ENCODE assay signal across 30 cellular contexts in genomic region chr1:171941920-171942319, GRCh38.
"Had no signal": no experiment of that assay in that cellular context is flagged by ENCODE, and none has a peak within 500 bp of the region (broad histone marks: within the 10 kb centered on the region; RNA-seq: fewer than 3 reads in every experiment).

No MANE protein-coding gene starts in this region.

- H3K27me3 Mint-ChIP-seq: activated B cell treated with CpG ODN at 0.5 μM for 24 hours; activated naive CD8-positive, alpha-beta T cell treated with anti-CD3 and anti-CD28 coated beads for 36 hours; activated T-helper 17 cell treated with anti-CD3 and anti-CD28 coated beads, Interleukin-2, amount 50 U/mL, for 72 hours had no signal

- H3K9me3 Mint-ChIP-seq: activated B cell treated with CpG ODN at 0.5 μM for 24 hours; activated CD4-positive, alpha-beta memory T cell treated with anti-CD3 and anti-CD28 coated beads for 36 hours; activated CD4-positive, alpha-beta T cell treated with anti-CD3 and anti-CD28 coated beads, Interleukin-2, amount 10 ng/mL, durations not matched to agents 24 days and 14 days; activated CD8-positive, alpha-beta T cell treated with anti-CD3 and anti-CD28 coated beads for 36 hours; activated naive CD4-positive, alpha-beta T cell treated with anti-CD3 and anti-CD28 coated beads for 36 hours; activated naive CD4-positive, alpha-beta T cell treated with anti-CD3 and anti-CD28 coated beads, Interleukin-2, amount 50 U/mL, for 72 hours; activated T-cell treated with anti-CD3 and anti-CD28 coated beads, Interleukin-2, amount 50 U/mL, for 4 hours; activated T-cell treated with anti-CD3 and anti-CD28 coated beads, Interleukin-2, amount 50 U/mL, for 72 hours; activated T-helper 1 cell treated with anti-CD3 and anti-CD28 coated beads, Interleukin-12 subunit alpha, Interleukin-12 subunit beta, Interleukin-2, Interleukin-4 antibody, amounts not matched to agents 30 ng/mL and 10 ng/mL and 1 ng/mL, durations not matched to agents 14 hours and 24 hours and 36 hours; activated T-helper 17 cell treated with anti-CD3 and anti-CD28 coated beads, Interleukin-2, amount 50 U/mL, for 72 hours had no signal

- DNase-seq: activated B cell treated with CpG ODN at 0.5 μM for 24 hours; activated CD4-positive, alpha-beta memory T cell treated with anti-CD3 and anti-CD28 coated beads for 36 hours; activated CD4-positive, alpha-beta T cell treated with anti-CD3 and anti-CD28 coated beads for 4 hours; activated CD4-positive, alpha-beta T cell treated with anti-CD3 and anti-CD28 coated beads, Interleukin-2, amount 10 ng/mL, durations not matched to agents 24 days and 14 days; activated CD4-positive, alpha-beta T cell treated with anti-CD3 and anti-CD28 coated beads, Interleukin-2, amount 50 U/mL, for 1 hour; activated CD4-positive, alpha-beta T cell treated with anti-CD3 and anti-CD28 coated beads, Interleukin-2, amount 50 U/mL, for 4 hours; activated CD4-positive, CD25-positive, alpha-beta regulatory T cell treated with anti-CD3 and anti-CD28 coated beads, Interleukin-2, amount 50 U/mL, for 72 hours; activated CD8-positive, alpha-beta memory T cell treated with anti-CD3 and anti-CD28 coated beads, Interleukin-2, amount 50 U/mL, for 4 hours; activated CD8-positive, alpha-beta T cell treated with anti-CD3 and anti-CD28 coated beads for 36 hours; activated effector memory CD4-positive, alpha-beta T cell treated with anti-CD3 and anti-CD28 coated beads, Interleukin-2, amount 50 U/mL, for 16 hours; activated gamma-delta T cell treated with Interleukin-2 at 50 U/mL for 16 hours; activated naive CD4-positive, alpha-beta T cell; activated naive CD4-positive, alpha-beta T cell treated with anti-CD3 and anti-CD28 coated beads for 36 hours; activated naive CD4-positive, alpha-beta T cell treated with anti-CD3 and anti-CD28 coated beads, Interleukin-2, amount 50 U/mL, for 16 hours; activated naive CD8-positive, alpha-beta T cell treated with anti-CD3 and anti-CD28 coated beads for 36 hours; activated T-cell treated with anti-CD3 and anti-CD28 coated beads for 4 hours; activated T-cell treated with anti-CD3 and anti-CD28 coated beads, Interleukin-2, amount 50 U/mL, for 1 hour; activated T-cell treated with anti-CD3 and anti-CD28 coated beads, Interleukin-2, amount 50 U/mL, for 4 hours; activated T-cell treated with anti-CD3 and anti-CD28 coated beads, Interleukin-2, amount 50 U/mL, for 72 hours; adrenal gland; amniotic stem cell; aorta; body of pancreas; brain microvascular endothelial cell; central memory CD4-positive, alpha-beta T cell; T-helper 17 cell; T-helper 9 cell had no signal

- ATAC-seq: activated CD8-positive, alpha-beta T cell treated with anti-CD3 and anti-CD28 coated beads for 36 hours; activated naive CD4-positive, alpha-beta T cell treated with anti-CD3 and anti-CD28 coated beads, Interleukin-2, amount 50 U/mL, for 72 hours; activated T-cell treated with anti-CD3 and anti-CD28 coated beads, Interleukin-2, amount 50 U/mL, for 4 hours; activated T-cell treated with anti-CD3 and anti-CD28 coated beads, Interleukin-2, amount 50 U/mL, for 72 hours; activated T-helper 17 cell treated with anti-CD3 and anti-CD28 coated beads, Interleukin-2, amount 50 U/mL, for 72 hours; body of pancreas; T-helper 17 cell had no signal

- H3K27ac Mint-ChIP-seq: activated B cell treated with CpG ODN at 0.5 μM for 24 hours; activated CD4-positive, alpha-beta memory T cell treated with anti-CD3 and anti-CD28 coated beads for 36 hours; activated CD4-positive, alpha-beta T cell treated with anti-CD3 and anti-CD28 coated beads, Interleukin-2, amount 10 ng/mL, durations not matched to agents 24 days and 14 days; activated CD8-positive, alpha-beta T cell treated with anti-CD3 and anti-CD28 coated beads for 36 hours; activated naive CD4-positive, alpha-beta T cell treated with anti-CD3 and anti-CD28 coated beads for 36 hours; activated naive CD4-positive, alpha-beta T cell treated with anti-CD3 and anti-CD28 coated beads, Interleukin-2, amount 50 U/mL, for 72 hours; activated naive CD8-positive, alpha-beta T cell treated with anti-CD3 and anti-CD28 coated beads for 36 hours; activated T-cell treated with anti-CD3 and anti-CD28 coated beads, Interleukin-2, amount 50 U/mL, for 72 hours; activated T-helper 1 cell treated with anti-CD3 and anti-CD28 coated beads, Interleukin-12 subunit alpha, Interleukin-12 subunit beta, Interleukin-2, Interleukin-4 antibody, amounts not matched to agents 30 ng/mL and 10 ng/mL and 1 ng/mL, durations not matched to agents 14 hours and 24 hours and 36 hours; activated T-helper 17 cell treated with anti-CD3 and anti-CD28 coated beads, Interleukin-2, amount 50 U/mL, for 72 hours; T-helper 17 cell had no signal

- H3K4me3 Mint-ChIP-seq: activated B cell treated with CpG ODN at 0.5 μM for 24 hours; activated CD4-positive, alpha-beta memory T cell treated with anti-CD3 and anti-CD28 coated beads for 36 hours; activated CD4-positive, alpha-beta T cell treated with anti-CD3 and anti-CD28 coated beads, Interleukin-2, amount 10 ng/mL, durations not matched to agents 24 days and 14 days; activated CD8-positive, alpha-beta T cell treated with anti-CD3 and anti-CD28 coated beads for 36 hours; activated naive CD4-positive, alpha-beta T cell treated with anti-CD3 and anti-CD28 coated beads for 36 hours; activated naive CD8-positive, alpha-beta T cell treated with anti-CD3 and anti-CD28 coated beads for 36 hours; activated T-cell treated with anti-CD3 and anti-CD28 coated beads, Interleukin-2, amount 50 U/mL, for 4 hours; activated T-cell treated with anti-CD3 and anti-CD28 coated beads, Interleukin-2, amount 50 U/mL, for 72 hours; activated T-helper 1 cell treated with anti-CD3 and anti-CD28 coated beads, Interleukin-12 subunit alpha, Interleukin-12 subunit beta, Interleukin-2, Interleukin-4 antibody, amounts not matched to agents 30 ng/mL and 10 ng/mL and 1 ng/mL, durations not matched to agents 14 hours and 24 hours and 36 hours; activated T-helper 17 cell treated with anti-CD3 and anti-CD28 coated beads, Interleukin-2, amount 50 U/mL, for 72 hours; T-helper 17 cell had no signal

- H3K36me3 Mint-ChIP-seq: activated CD4-positive, alpha-beta memory T cell treated with anti-CD3 and anti-CD28 coated beads for 36 hours; activated naive CD4-positive, alpha-beta T cell treated with anti-CD3 and anti-CD28 coated beads, Interleukin-2, amount 50 U/mL, for 72 hours; activated naive CD8-positive, alpha-beta T cell treated with anti-CD3 and anti-CD28 coated beads for 36 hours had no signal

- H3K4me1 Mint-ChIP-seq: activated B cell treated with CpG ODN at 0.5 μM for 24 hours; activated CD4-positive, alpha-beta T cell treated with anti-CD3 and anti-CD28 coated beads, Interleukin-2, amount 10 ng/mL, durations not matched to agents 24 days and 14 days; activated naive CD8-positive, alpha-beta T cell treated with anti-CD3 and anti-CD28 coated beads for 36 hours; activated T-helper 17 cell treated with anti-CD3 and anti-CD28 coated beads, Interleukin-2, amount 50 U/mL, for 72 hours; T-helper 17 cell had no signal
